Comparison of ENCODE assay signal across 15 cellular contexts in the genomic region with DNA sequence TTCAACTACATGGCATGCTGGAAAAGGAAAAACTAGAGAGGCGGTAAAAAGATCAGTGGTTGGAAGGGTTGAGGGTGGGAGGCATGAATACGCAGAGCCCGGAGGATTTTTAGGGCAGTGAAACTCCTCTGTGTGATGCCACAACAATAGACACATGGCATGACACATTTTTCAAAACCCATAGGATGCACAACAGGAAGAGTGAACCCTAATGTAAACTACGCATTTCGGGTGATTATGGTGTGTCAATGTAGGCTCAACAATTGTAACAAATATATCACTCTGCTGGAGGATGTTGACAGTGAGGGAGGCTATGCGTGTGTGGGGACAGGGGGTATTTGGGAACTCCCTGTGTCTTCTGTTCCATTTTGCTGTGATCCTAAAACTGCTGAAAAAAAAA. TPM values are rescaled to one million over a fixed set of nuclear protein-coding genes. Genes with fewer than 3 reads are reported as not detected.
"Had no signal": no experiment of that assay in that cellular context is flagged by ENCODE, and none has a peak within 500 bp of the region (broad histone marks: within the 10 kb centered on the region; RNA-seq: fewer than 3 reads in every experiment).

No MANE protein-coding gene starts in this region.

- H3K4me3 ChIP-seq: cardiac muscle cell, dorsolateral prefrontal cortex, hepatocyte, transverse colon had no signal

- H3K36me3 ChIP-seq: cardiac muscle cell, transverse colon had no signal

- H3K27ac Mint-ChIP-seq: activated CD4-positive, alpha-beta memory T cell treated with anti-CD3 and anti-CD28 coated beads, Interleukin-2, amount 10 ng/mL, durations not matched to agents 7 days and 5 days; memory B cell; natural killer cell treated with Interleukin-12 subunit alpha and Interleukin-12 subunit beta and Interleukin-15 and Interleukin-18, amount 100 ng/mL, for 72 hours; stimulated activated memory B cell treated with anti-CD40 and anti-IgM and Interleukin-4, amounts not matched to agents 10 μg/mL and 1 μg/mL and 100 μg/mL, for 72 hours had no signal

- H3K36me3 Mint-ChIP-seq: natural killer cell treated with Interleukin-12 subunit alpha and Interleukin-12 subunit beta and Interleukin-15 and Interleukin-18, amount 100 ng/mL, for 72 hours; stimulated activated memory B cell treated with anti-CD40 and anti-IgM and Interleukin-4, amounts not matched to agents 10 μg/mL and 1 μg/mL and 100 μg/mL, for 72 hours had no signal

- H3K27me3 Mint-ChIP-seq: activated CD4-positive, alpha-beta memory T cell treated with anti-CD3 and anti-CD28 coated beads, Interleukin-2, amount 10 ng/mL, durations not matched to agents 7 days and 5 days had no signal

- H3K9me3 ChIP-seq: SK-N-SH, transverse colon had no signal

- H3K4me1 Mint-ChIP-seq: memory B cell; stimulated activated memory B cell treated with anti-CD40 and anti-IgM and Interleukin-4, amounts not matched to agents 10 μg/mL and 1 μg/mL and 100 μg/mL, for 72 hours had no signal

- H3K9me3 Mint-ChIP-seq: activated CD4-positive, alpha-beta memory T cell treated with anti-CD3 and anti-CD28 coated beads, Interleukin-2, amount 10 ng/mL, durations not matched to agents 7 days and 5 days; memory B cell; natural killer cell treated with Interleukin-12 subunit alpha and Interleukin-12 subunit beta and Interleukin-15 and Interleukin-18, amount 100 ng/mL, for 72 hours; stimulated activated memory B cell treated with anti-CD40 and anti-IgM and Interleukin-4, amounts not matched to agents 10 μg/mL and 1 μg/mL and 100 μg/mL, for 72 hours had no signal

- H3K4me3 Mint-ChIP-seq: activated CD4-positive, alpha-beta memory T cell treated with anti-CD3 and anti-CD28 coated beads, Interleukin-2, amount 10 ng/mL, durations not matched to agents 7 days and 5 days; memory B cell; natural killer cell treated with Interleukin-12 subunit alpha and Interleukin-12 subunit beta and Interleukin-15 and Interleukin-18, amount 100 ng/mL, for 72 hours; stimulated activated memory B cell treated with anti-CD40 and anti-IgM and Interleukin-4, amounts not matched to agents 10 μg/mL and 1 μg/mL and 100 μg/mL, for 72 hours had no signal

- H3K27ac ChIP-seq: cardiac muscle cell, dorsolateral prefrontal cortex, hepatocyte, transverse colon had no signal

- H3K27me3 ChIP-seq: cardiac muscle cell had no signal

- DNase-seq: activated CD4-positive, alpha-beta memory T cell treated with anti-CD3 and anti-CD28 coated beads, Interleukin-2, amount 10 ng/mL, durations not matched to agents 7 days and 5 days; activated effector memory CD4-positive, alpha-beta T cell treated with anti-CD3 and anti-CD28 coated beads, Interleukin-2, amount 50 U/mL, for 16 hours; dorsolateral prefrontal cortex; kidney; left ventricle myocardium superior; nucleus accumbens; SK-N-SH; substantia nigra; T-helper 1 cell; transverse colon had no signal

- H3K4me1 ChIP-seq: transverse colon had no signal

- ATAC-seq: left ventricle myocardium superior; natural killer cell treated with Interleukin-12 subunit alpha and Interleukin-12 subunit beta and Interleukin-15 and Interleukin-18, amount 100 ng/mL, for 72 hours; stimulated activated memory B cell treated with anti-CD40 and anti-IgM and Interleukin-4, amounts not matched to agents 10 μg/mL and 1 μg/mL and 100 μg/mL, for 72 hours had no signal

RNA-seq across cellular contexts. Expression of a gene that starts 15.7 kb away (rescaled TPM):
- total RNA-seq: activated CD4-positive, alpha-beta memory T cell treated with anti-CD3 and anti-CD28 coated beads, Interleukin-2, amount 10 ng/mL, durations not matched to agents 7 days and 5 days had no signal
- polyA plus RNA-seq: cardiac muscle cell, SK-N-SH had no signal

RNA-seq across cellular contexts. Expression of a gene that starts 18.9 kb away (rescaled TPM):
- total RNA-seq: cardiac muscle cell, hepatocyte, left ventricle myocardium superior had no signal
- polyA plus RNA-seq: cardiac muscle cell, hepatocyte, SK-N-SH had no signal
